1 cellular context compared by ENCODE assay signal in genomic region chr17:82274134-82275020, GRCh38.
TF ChIP-seq lines count a peak whose summit lies in the region.

No MANE protein-coding gene starts in this region.

TF ChIP-seq in WTC11, 78 proteins besides CTCF, POLR2A, EP300 and RAD21 (continued from another document):
- TF ChIP-seq, protein P1, sequence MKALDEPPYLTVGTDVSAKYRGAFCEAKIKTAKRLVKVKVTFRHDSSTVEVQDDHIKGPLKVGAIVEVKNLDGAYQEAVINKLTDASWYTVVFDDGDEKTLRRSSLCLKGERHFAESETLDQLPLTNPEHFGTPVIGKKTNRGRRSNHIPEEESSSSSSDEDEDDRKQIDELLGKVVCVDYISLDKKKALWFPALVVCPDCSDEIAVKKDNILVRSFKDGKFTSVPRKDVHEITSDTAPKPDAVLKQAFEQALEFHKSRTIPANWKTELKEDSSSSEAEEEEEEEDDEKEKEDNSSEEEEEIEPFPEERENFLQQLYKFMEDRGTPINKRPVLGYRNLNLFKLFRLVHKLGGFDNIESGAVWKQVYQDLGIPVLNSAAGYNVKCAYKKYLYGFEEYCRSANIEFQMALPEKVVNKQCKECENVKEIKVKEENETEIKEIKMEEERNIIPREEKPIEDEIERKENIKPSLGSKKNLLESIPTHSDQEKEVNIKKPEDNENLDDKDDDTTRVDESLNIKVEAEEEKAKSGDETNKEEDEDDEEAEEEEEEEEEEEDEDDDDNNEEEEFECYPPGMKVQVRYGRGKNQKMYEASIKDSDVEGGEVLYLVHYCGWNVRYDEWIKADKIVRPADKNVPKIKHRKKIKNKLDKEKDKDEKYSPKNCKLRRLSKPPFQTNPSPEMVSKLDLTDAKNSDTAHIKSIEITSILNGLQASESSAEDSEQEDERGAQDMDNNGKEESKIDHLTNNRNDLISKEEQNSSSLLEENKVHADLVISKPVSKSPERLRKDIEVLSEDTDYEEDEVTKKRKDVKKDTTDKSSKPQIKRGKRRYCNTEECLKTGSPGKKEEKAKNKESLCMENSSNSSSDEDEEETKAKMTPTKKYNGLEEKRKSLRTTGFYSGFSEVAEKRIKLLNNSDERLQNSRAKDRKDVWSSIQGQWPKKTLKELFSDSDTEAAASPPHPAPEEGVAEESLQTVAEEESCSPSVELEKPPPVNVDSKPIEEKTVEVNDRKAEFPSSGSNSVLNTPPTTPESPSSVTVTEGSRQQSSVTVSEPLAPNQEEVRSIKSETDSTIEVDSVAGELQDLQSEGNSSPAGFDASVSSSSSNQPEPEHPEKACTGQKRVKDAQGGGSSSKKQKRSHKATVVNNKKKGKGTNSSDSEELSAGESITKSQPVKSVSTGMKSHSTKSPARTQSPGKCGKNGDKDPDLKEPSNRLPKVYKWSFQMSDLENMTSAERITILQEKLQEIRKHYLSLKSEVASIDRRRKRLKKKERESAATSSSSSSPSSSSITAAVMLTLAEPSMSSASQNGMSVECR (CRISPR knock-in tag; IDR thresholded peaks at IDR 0.05; ENCODE audit: borderline replicate concordance): no peak
- no peak for TF ChIP-seq JAZF1 (CRISPR knock-in tag; IDR thresholded peaks at IDR 0.05)
- TF ChIP-seq CREM (CRISPR knock-in tag; IDR thresholded peaks at IDR 0.05): no peak
